ENCODE assay signal across 8 cellular contexts in the genomic region with DNA sequence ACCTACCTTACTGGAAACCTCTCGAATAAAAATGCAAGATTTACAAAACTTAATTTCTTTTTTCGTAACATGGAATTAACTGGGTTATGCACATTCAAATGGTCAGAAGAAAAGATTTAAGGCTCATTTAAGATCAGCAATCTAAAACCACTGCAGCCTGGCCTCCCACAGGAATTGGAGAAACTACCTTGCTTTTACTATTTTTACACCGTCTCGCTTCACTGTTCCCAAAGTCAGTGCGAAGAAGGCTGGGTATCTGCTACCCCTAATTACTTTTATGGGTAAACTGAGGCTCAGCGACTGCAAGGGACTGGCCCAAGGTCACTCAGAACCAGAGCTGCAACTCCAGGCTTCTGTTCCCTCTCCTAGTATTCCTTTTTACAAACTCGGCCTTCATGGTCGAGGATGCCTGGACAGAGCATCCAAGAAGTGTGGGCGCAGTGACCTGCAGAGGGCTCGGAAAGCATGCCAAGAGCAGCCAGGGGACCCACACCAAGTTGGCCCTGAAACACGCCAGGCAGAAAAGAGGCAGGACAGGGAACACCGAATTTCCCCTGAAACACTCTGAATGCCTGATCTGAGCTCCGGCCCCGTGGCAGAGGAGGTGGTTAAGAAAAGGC. TPM values are rescaled to one million over a fixed set of nuclear protein-coding genes. Genes with fewer than 3 reads are reported as not detected.
DNase-seq lines count a peak whose midpoint lies in the region; ATAC-seq, FAIRE-seq and TF ChIP-seq lines count a peak whose summit lies in the region.

No MANE protein-coding gene starts in this region.

- no peaks in the 10 kb centered on the region for H3K9me3 ChIP-seq in Loucy (ENCODE audit: insufficient read depth, low read depth, low read length)
- no peaks in the 10 kb centered on the region for H3K9me3 ChIP-seq in GM12878 (replicated peaks; ENCODE audit: control insufficient read depth, insufficient read depth, low read length)
- H3K9me3 ChIP-seq in stomach: no peaks in the 10 kb centered on the region

- no peaks in the 10 kb centered on the region for H3F3A ChIP-seq in Loucy (ENCODE audit: low read depth)

- H3K27ac ChIP-seq in 22Rv1 (peak overlapping the region; percentile 94), GM12878 (ENCODE audit: control insufficient read depth, insufficient read depth) (peak overlapping the region; percentile 87), stomach (peak overlapping the region; percentile 90 to 97 (median 94))

- intact Hi-C loops in GM12878 (cut with micrococcal nuclease; ENCODE audit: unreplicated experiment): loop anchor here (2.0 to 5.0 kb wide), 2 partner anchors 158 to 772 kb away; partner anchors contain the start of genes CFAP298, GART and SON
- intact Hi-C loops in stomach (cut with DNase I; ENCODE audit: low total_unique reads): no loop called here

- WGBS in GM12878 (ENCODE audit: insufficient coverage, insufficient replicate concordance, low lambda C conversion rate, missing lambda C conversion rate): under 1% methylated on average over 14 of the region's 14 CpGs
- 3 to 5% (median 4%) methylated on average over 12 to 14 of the region's 14 CpGs for WGBS in stomach, 5 donors

- H3K79me2 ChIP-seq in Loucy (ENCODE audit: insufficient read depth, low read length) (peaks cover 72% of the 10 kb centered on the region), GM12878 (ENCODE audit: control insufficient read depth, insufficient read depth, low read length) (peaks cover 61% of the 10 kb centered on the region)

- SMC1A ChIA-PET in GM12878 (lab: Charles Lee; ENCODE audit: uncharacterized antibody, unreplicated experiment): interaction anchor here (0.8 to 2.1 kb wide), 4 partner anchors 10 to 66 kb away, joined by 3 to 7 read pairs (median 4); no protein-coding TSS in a partner anchor

- FAIRE-seq in GM12878 (lab: Jason Lieb, UNC): no peak

- H3K4me1 ChIP-seq in Loucy (ENCODE audit: insufficient read depth, low read length, poor library complexity, severe bottlenecking): peaks cover 46% of the 10 kb centered on the region
- peaks cover 9% of the 10 kb centered on the region; the same call in 1 of the 2 replicates for H3K4me1 ChIP-seq in GM12878 (ENCODE audit: control insufficient read depth, insufficient read depth, low read length)
- H3K4me1 ChIP-seq in stomach: peaks cover 12 to 59% (median 46%) of the 10 kb centered on the region in 4 donors

- POLR2A ChIA-PET in GM12878 (lab: Charles Lee): interaction anchor here (1.4 to 3.0 kb wide), 2 partner anchors 15 to 43 kb away, joined by 4 to 18 read pairs; partner anchors contain the start of gene SYNJ1

- H3K9me2 ChIP-seq in Loucy (replicated peaks; ENCODE audit: low read depth, low read length): no peaks in the 10 kb centered on the region

- no TSS peak for BruUV-seq in GM12878 (replicated peaks; lab: Mats Ljungman, UMichigan)

- H3K4me2 ChIP-seq in Loucy (ENCODE audit: low read depth, low read length, poor library complexity, severe bottlenecking) (peak overlapping the region; percentile 89), GM12878 (ENCODE audit: control insufficient read depth, insufficient read depth) (peak overlapping the region; percentile 72)

- no peak for DNase-seq in GM12878 (ENCODE audit: low read depth, low spot score)
- peak; percentile 6 for DNase-seq in kidney glomerular epithelial cell (lab: John Stamatoyannopoulos, UW)
- DNase-seq in stomach: no peak
- no peak for DNase-seq in GM13976 (ENCODE audit: low spot score)
- no peak for DNase-seq in germinal center (ENCODE audit: low spot score)

- H3K27me3 ChIP-seq in Loucy (ENCODE audit: insufficient read depth, low read length, poor library complexity, severe bottlenecking) (no peaks in the 10 kb centered on the region), GM12878 (replicated peaks in 1 of 2; ENCODE audit: control insufficient read depth in 2 of 2, insufficient read depth in 2 of 2, low read length in 1 of 2) (no peaks in the 10 kb centered on the region), stomach (peaks cover 0 to 3% (median 0%) of the 10 kb centered on the region in 3 donors)

- H4K20me1 ChIP-seq in Loucy (ENCODE audit: insufficient read depth, low read length, poor library complexity, severe bottlenecking) (peaks cover 55% of the 10 kb centered on the region), GM12878 (ENCODE audit: control insufficient read depth, insufficient read depth) (no peaks in the 10 kb centered on the region)

- H3K4me3 ChIP-seq in Loucy (ENCODE audit: low read length, poor library complexity, severe bottlenecking) (peak overlapping the region; percentile 95), GM12878 (peak overlapping the region; percentile 90), stomach (peak overlapping the region; percentile 80 to 93 (median 85))

- TF ChIP-seq EP300 in GM12878 (IDR thresholded peaks at IDR 0.05; ENCODE audit: borderline replicate concordance in 1 of 2, control insufficient read depth in 1 of 2, low read depth in 2 of 2, low read length in 2 of 2) (no peak), stomach (IDR thresholded peaks at IDR 0.05) (no peak)

- RAD21 ChIA-PET in GM12878 (lab: Charles Lee; ENCODE audit: unreplicated experiment): interaction anchor here (1.2 kb wide), 2 partner anchors 16 to 42 kb away, joined by 3 to 6 read pairs; partner anchors contain the start of gene SYNJ1

- peak; percentile 6 for ATAC-seq in GM18909 (IDR thresholded peaks at IDR 0.05; ENCODE audit: poor library complexity, unreplicated experiment)
- peak; percentile 8 for ATAC-seq in GM12878

- CTCF ChIA-PET in GM12878 (lab: Yijun Ruan, JAX): interaction anchor here (0.7 to 1.0 kb wide), 3 partner anchors 10 to 55 kb away, joined by 3 read pairs; partner anchors contain the start of gene SYNJ1

- TF ChIP-seq CTCF in 22Rv1 (IDR thresholded peaks at IDR 0.05): no peak
- TF ChIP-seq CTCF in Loucy (conservative IDR thresholded peaks at IDR 0.05; ENCODE audit: low read length): no peak
- no peak for TF ChIP-seq CTCF in GM12878 (IDR thresholded peaks at IDR 0.05 in 2 of 3, conservative IDR thresholded peaks at IDR 0.05 in 1 of 3; ENCODE audit: control insufficient read depth in 2 of 3, extremely low read depth in 1 of 3, insufficient read depth in 1 of 3, low read depth in 3 of 3, low read length in 3 of 3)
- no peak for TF ChIP-seq CTCF in stomach (IDR thresholded peaks at IDR 0.05)
- no peak for TF ChIP-seq CTCF in GM13976 (IDR thresholded peaks at IDR 0.05; ENCODE audit: borderline replicate concordance, control extremely low read depth, extremely low read depth, insufficient read depth, missing control alignments)

- no peak for TF ChIP-seq RAD21 in GM12878 (IDR thresholded peaks at IDR 0.05; ENCODE audit: insufficient read depth, low read depth, low read length)

- H3K9ac ChIP-seq in Loucy (ENCODE audit: low read depth, low read length, poor library complexity, severe bottlenecking) (peak overlapping the region; percentile 91), GM12878 (ENCODE audit: control insufficient read depth, insufficient read depth, low read length) (peak overlapping the region; percentile 93)

- H3K36me3 ChIP-seq in Loucy (ENCODE audit: insufficient read depth, low read length) (no peaks in the 10 kb centered on the region; the same call in 1 of the 2 replicates), GM12878 (ENCODE audit: control insufficient read depth in 2 of 2, insufficient read depth in 2 of 2, low read length in 1 of 2) (peaks cover 0 to 10% of the 10 kb centered on the region in 2 experiments; a peak in 2 of 4 replicates), stomach (peaks cover 0 to 30% (median 19%) of the 10 kb centered on the region in 4 donors)

- no peak overlapping the region for H2AFZ ChIP-seq in Loucy (ENCODE audit: low read length)
- H2AFZ ChIP-seq in GM12878 (ENCODE audit: control insufficient read depth, low read depth, low read length): peak overlapping the region; percentile 65

- in situ Hi-C loops in GM12878 (cut with MboI): no loop called here
- in situ Hi-C loops in GM13976 (cut with MboI; ENCODE audit: low sequenced_read_pairs, unreplicated experiment): no loop called here

- no peak for TF ChIP-seq POLR2A in GM12878 (IDR thresholded peaks at IDR 0.05; ENCODE audit: low read depth, low read length)
- TF ChIP-seq POLR2A in stomach (IDR thresholded peaks at IDR 0.05): no peak

RNA-seq across cellular contexts. Expression of gene PAXBP1, which starts 0.9 kb away (rescaled TPM):
- total RNA-seq in GM12878 (2013; cell fraction: nucleolus; rRNA removed): 246 and 248 TPM in 2 replicates
- total RNA-seq in GM12878 (2014; rRNA removed) (33.1 and 37.1 TPM in 2 replicates), GM12878 (2014; rRNA removed; fragmentation: Illumina TruSeq; extraction: Trizol) (41.7 and 44.0 TPM in 2 replicates), GM12878 (2021) (36.6 and 38.2 TPM in 2 replicates), stomach (100 to 1,000 TPM in 2 of 5 donors, 10 to 100 TPM in 3; 53.2 to 106 (median 82.6) TPM)
- 21.6 TPM for polyA plus RNA-seq in GM12878 (2011; ENCODE audit: low read depth)
- polyA plus RNA-seq in GM12878 (2011; rRNA removed) (46.5 and 79.5 TPM in 2 replicates), GM12878 (2014; fragmentation: Illumina TruSeq; extraction: Trizol) (36.9 and 47.3 TPM in 2 replicates), GM12878 (2014; fragmentation: Nextera tagmentation; extraction: Ambion mirVana) (10 to 100 TPM; 10.8 to 11.9 TPM), GM12878 (2014; rRNA removed) (27.2 and 33.3 TPM in 2 replicates), GM12878 (2016; fragmentation: Nextera tagmentation; extraction: Ambion mirVana) (10 to 100 TPM; 13.2 to 26.6 TPM), stomach (10 to 100 TPM in 1 of 3 donors, 1 to 10 TPM in 2; 6.0 to 19.6 (median 7.6) TPM)
- 9.7 TPM in 2 replicates for polyA plus RNA-seq in GM12878 (2011; cell fraction: cytosol; rRNA removed)
- polyA plus RNA-seq in GM12878 (2011; cell fraction: nucleus; rRNA removed): 115 and 129 TPM in 2 replicates
- 18.6 and 23.6 TPM in 2 replicates for polyA plus RNA-seq in GM12878 (2012)
- polyA minus RNA-seq in GM12878 (2011; rRNA and poly(A)+ RNA removed): 19.6 and 27.1 TPM in 2 replicates
- 11.1 and 11.3 TPM in 2 replicates for polyA minus RNA-seq in GM12878 (2011; cell fraction: cytosol; rRNA and poly(A)+ RNA removed)
- polyA minus RNA-seq in GM12878 (2011; cell fraction: nucleus; rRNA and poly(A)+ RNA removed): 55.7 and 65.3 TPM in 2 replicates

RNA-seq across cellular contexts. Expression of gene SYNJ1, which starts 42.8 kb away (rescaled TPM):
- 15.0 and 17.0 TPM in 2 replicates for total RNA-seq in GM12878 (2013; cell fraction: nucleolus; rRNA removed)
- total RNA-seq in GM12878 (2014; rRNA removed) (2.6 and 2.8 TPM in 2 replicates), GM12878 (2014; rRNA removed; fragmentation: Illumina TruSeq; extraction: Trizol) (2.1 and 2.2 TPM in 2 replicates), GM12878 (2021) (5.3 and 6.3 TPM in 2 replicates), stomach (100 to 1,000 TPM in 1 of 5 donors, 10 to 100 TPM in 2, 1 to 10 TPM in 1, under 1 TPM in 1; 0.89 to 245 (median 11.2) TPM)
- polyA plus RNA-seq in GM12878 (2011; ENCODE audit: low read depth): 1.9 TPM
- polyA plus RNA-seq in GM12878 (2011; rRNA removed) (4.1 and 4.3 TPM in 2 replicates), GM12878 (2014; fragmentation: Illumina TruSeq; extraction: Trizol) (4.9 and 9.2 TPM in 2 replicates), GM12878 (2014; fragmentation: Nextera tagmentation; extraction: Ambion mirVana) (1 to 10 TPM; 1.2 to 1.4 TPM), GM12878 (2014; rRNA removed) (2.4 and 2.8 TPM in 2 replicates), GM12878 (2016; fragmentation: Nextera tagmentation; extraction: Ambion mirVana) (1 to 10 TPM; 4.7 to 7.0 TPM), stomach (1 to 10 TPM; 2.3 to 3.7 (median 3.4) TPM)
- 3.2 and 4.3 TPM in 2 replicates for polyA plus RNA-seq in GM12878 (2011; cell fraction: cytosol; rRNA removed)
- 11.4 and 16.3 TPM in 2 replicates for polyA plus RNA-seq in GM12878 (2011; cell fraction: nucleus; rRNA removed)
- polyA plus RNA-seq in GM12878 (2012): 2.7 and 4.3 TPM in 2 replicates
- polyA minus RNA-seq in GM12878 (2011; rRNA and poly(A)+ RNA removed): 5.2 and 9.0 TPM in 2 replicates
- 1.9 and 4.3 TPM in 2 replicates for polyA minus RNA-seq in GM12878 (2011; cell fraction: cytosol; rRNA and poly(A)+ RNA removed)
- polyA minus RNA-seq in GM12878 (2011; cell fraction: nucleus; rRNA and poly(A)+ RNA removed): 6.4 and 8.5 TPM in 2 replicates
